In genomic region chr3:39181408-39182335, GRCh38 we compare ENCODE assay signal across 8 cellular contexts. TPM values are rescaled to one million over a fixed set of nuclear protein-coding genes. Genes with fewer than 3 reads are reported as not detected.
DNase-seq lines count a peak whose midpoint lies in the region; ATAC-seq and TF ChIP-seq lines count a peak whose summit lies in the region.

No MANE protein-coding gene starts in this region.

- H3K9me3 Mint-ChIP-seq in CD4-positive, CD25-positive, alpha-beta regulatory T cell = no peaks in the 10 kb centered on the region
- H3K9me3 Mint-ChIP-seq in chondrocyte (ENCODE audit: low read depth) (no peaks in the 10 kb centered on the region), nephron progenitor cell (no peaks in the 10 kb centered on the region)

- peak overlapping the region; percentile 3 for H2AFZ ChIP-seq in MM.1S (ENCODE audit: low read length)

- no peaks in the 10 kb centered on the region for H4K20me1 ChIP-seq in MM.1S (ENCODE audit: insufficient read depth, low read length)

- H3K4me3 Mint-ChIP-seq in CD4-positive, CD25-positive, alpha-beta regulatory T cell = peak overlapping the region; percentile 38 to 82 (median 77)
- H3K4me3 Mint-ChIP-seq in chondrocyte (ENCODE audit: unreplicated experiment) (peak overlapping the region; percentile 62), nephron progenitor cell (peak overlapping the region; percentile 77)

- WGBS in aorta, 2 donors = 84 to 88% methylated on average over 7 of the region's 7 CpGs

- intact Hi-C loops in aorta (cut with DNase I) = loop anchor here (5.0 to 10.0 kb wide), 3 partner anchors 47 to 203 kb away; partner anchors contain the start of genes GORASP1 (in 1 of the 2), SLC25A38 (in 1 of the 2) and TTC21A (in 1 of the 2)

- H3K4me1 ChIP-seq in CD4-positive, CD25-positive, alpha-beta regulatory T cell (ENCODE audit: control insufficient read depth, insufficient read depth, low read length, poor library complexity, severe bottlenecking) = peaks cover 34% of the 10 kb centered on the region
- H3K4me1 ChIP-seq in MM.1S (ENCODE audit: low read length) (peaks cover 12% of the 10 kb centered on the region), aorta (ENCODE audit: control insufficient read depth in 1 of 2, insufficient read depth in 2 of 2, low read length in 2 of 2) (peaks cover 0 to 7% of the 10 kb centered on the region in 2 donors)

- DNase-seq in CD4-positive, CD25-positive, alpha-beta regulatory T cell = no peak
- DNase-seq in MM.1S = no peak
- no peak for DNase-seq in chondrocyte (ENCODE audit: low spot score)
- no peak for DNase-seq in nephron progenitor cell
- no peak for DNase-seq in aorta

- peak overlapping the region; percentile 15; the same call in 1 of the 2 replicates for H3K9ac ChIP-seq in MM.1S (ENCODE audit: low read length)

- peak overlapping the region; percentile 78 for H3K27ac ChIP-seq in CD4-positive, CD25-positive, alpha-beta regulatory T cell (ENCODE audit: insufficient read depth, low read length, poor library complexity, severe bottlenecking)
- H3K27ac ChIP-seq in MM.1S (ENCODE audit: low read length) = peak overlapping the region; percentile 2; the same call in 1 of the 2 replicates
- H3K27ac ChIP-seq in aorta (ENCODE audit: low read depth in 1 of 2, low read length in 2 of 2) = peak overlapping the region in 1 of 2 donors; percentile 54

- peaks cover 20 to 37% (median 28%) of the 10 kb centered on the region in 4 donors for H3K4me1 Mint-ChIP-seq in CD4-positive, CD25-positive, alpha-beta regulatory T cell
- H3K4me1 Mint-ChIP-seq in chondrocyte (ENCODE audit: low read depth) = peaks cover 28% of the 10 kb centered on the region
- H3K4me1 Mint-ChIP-seq in nephron progenitor cell = peaks cover 63% of the 10 kb centered on the region

- no peaks in the 10 kb centered on the region for H3K36me3 Mint-ChIP-seq in CD4-positive, CD25-positive, alpha-beta regulatory T cell
- H3K36me3 Mint-ChIP-seq in chondrocyte (ENCODE audit: low read depth) (no peaks in the 10 kb centered on the region), nephron progenitor cell (ENCODE audit: low read depth) (no peaks in the 10 kb centered on the region)

- TF ChIP-seq CTCF in MM.1S (IDR thresholded peaks at IDR 0.05; ENCODE audit: low read length) = no peak
- TF ChIP-seq CTCF in chondrocyte (IDR thresholded peaks at IDR 0.05) = no peak
- TF ChIP-seq CTCF in nephron progenitor cell (IDR thresholded peaks at IDR 0.05) = no peak

- H3K4me3 ChIP-seq in CD4-positive, CD25-positive, alpha-beta regulatory T cell (ENCODE audit: low read depth, low read length) = peak overlapping the region; percentile 55
- H3K4me3 ChIP-seq in MM.1S (ENCODE audit: low read length) = peak overlapping the region; percentile 13; the same call in 1 of the 2 replicates
- no peak overlapping the region for H3K4me3 ChIP-seq in aorta (ENCODE audit: low read length in 2 of 2)

- ATAC-seq in CD4-positive, CD25-positive, alpha-beta regulatory T cell (ENCODE audit: low read depth in 2 of 2) = no peak
- no peak for ATAC-seq in aorta (ENCODE audit: low FRiP score)
- ATAC-seq in GM18873 (IDR thresholded peaks at IDR 0.05; ENCODE audit: low FRiP score, unreplicated experiment) = no peak
- ATAC-seq in HG03095 (IDR thresholded peaks at IDR 0.05; ENCODE audit: unreplicated experiment) = no peak
- ATAC-seq in HG03159 (IDR thresholded peaks at IDR 0.05; ENCODE audit: unreplicated experiment) = no peak

- H3K4me2 ChIP-seq in MM.1S (ENCODE audit: low read depth, low read length) = peak overlapping the region; percentile 43

- H3K27me3 Mint-ChIP-seq in CD4-positive, CD25-positive, alpha-beta regulatory T cell = no peaks in the 10 kb centered on the region
- H3K27me3 Mint-ChIP-seq in chondrocyte (ENCODE audit: low read depth) = no peaks in the 10 kb centered on the region
- H3K27me3 Mint-ChIP-seq in nephron progenitor cell (ENCODE audit: low read depth, poor library complexity) = peaks cover 11% of the 10 kb centered on the region

- peak overlapping the region; percentile 34 to 99 (median 62) for H3K27ac Mint-ChIP-seq in CD4-positive, CD25-positive, alpha-beta regulatory T cell
- H3K27ac Mint-ChIP-seq in chondrocyte (ENCODE audit: unreplicated experiment) (no peak overlapping the region), nephron progenitor cell (no peak overlapping the region)

- H3K9me2 ChIP-seq in MM.1S (replicated peaks; ENCODE audit: insufficient read depth, low read length) = no peaks in the 10 kb centered on the region

- H3F3A ChIP-seq in MM.1S (ENCODE audit: insufficient read depth, low read length) = peaks cover 13% of the 10 kb centered on the region; the same call in 1 of the 2 replicates

- H3K36me3 ChIP-seq in CD4-positive, CD25-positive, alpha-beta regulatory T cell (ENCODE audit: control insufficient read depth, insufficient read depth, low read length) = no peaks in the 10 kb centered on the region
- no peaks in the 10 kb centered on the region for H3K36me3 ChIP-seq in MM.1S (replicated peaks; ENCODE audit: insufficient read depth, low read length)
- H3K36me3 ChIP-seq in aorta (ENCODE audit: control insufficient read depth in 1 of 2, insufficient read depth in 2 of 2, low read length in 1 of 2) = no peaks in the 10 kb centered on the region

- no peaks in the 10 kb centered on the region for H3K9me3 ChIP-seq in CD4-positive, CD25-positive, alpha-beta regulatory T cell (ENCODE audit: control insufficient read depth in 2 of 2, low read length in 2 of 2)
- no peaks in the 10 kb centered on the region for H3K9me3 ChIP-seq in MM.1S (replicated peaks; ENCODE audit: insufficient read depth, low read length)
- no peaks in the 10 kb centered on the region for H3K9me3 ChIP-seq in aorta (ENCODE audit: control insufficient read depth, low read length)

- no peaks in the 10 kb centered on the region for H3K27me3 ChIP-seq in CD4-positive, CD25-positive, alpha-beta regulatory T cell (ENCODE audit: control insufficient read depth, insufficient read depth, low read length)
- H3K27me3 ChIP-seq in MM.1S (replicated peaks; ENCODE audit: insufficient read depth, low read length) = no peaks in the 10 kb centered on the region
- H3K27me3 ChIP-seq in aorta (ENCODE audit: control insufficient read depth in 1 of 2, insufficient read depth in 2 of 2, low read length in 1 of 2) = no peaks in the 10 kb centered on the region

- H3K79me2 ChIP-seq in MM.1S (ENCODE audit: low read length) = no peaks in the 10 kb centered on the region

RNA-seq across cellular contexts. Expression of gene XIRP1, which starts 10.7 kb away (rescaled TPM):
- total RNA-seq in CD4-positive, CD25-positive, alpha-beta regulatory T cell = not detected
- polyA plus RNA-seq in CD4-positive, CD25-positive, alpha-beta regulatory T cell = not detected
- total RNA-seq in chondrocyte (0.10 TPM in 2 of 3 replicates, not detected in the other), aorta (under 1 TPM in 1 of 2 donors, not detected in 1; 0.19 TPM)
- polyA plus RNA-seq in aorta = under 1 TPM; 0.13 to 0.75 TPM

RNA-seq across cellular contexts. Expression of gene CSRNP1, which starts 28.3 kb away (rescaled TPM):
- total RNA-seq in CD4-positive, CD25-positive, alpha-beta regulatory T cell = 300 TPM
- polyA plus RNA-seq in CD4-positive, CD25-positive, alpha-beta regulatory T cell = 10 to 100 TPM; 12.5 to 24.1 (median 14.7) TPM
- total RNA-seq in chondrocyte = 15.2 to 22.3 TPM (median 21.2 TPM) in 3 replicates
- total RNA-seq in aorta = 100 to 1,000 TPM in 1 of 2 donors, 10 to 100 TPM in 1; 41.9 to 117 TPM
- polyA plus RNA-seq in aorta = 10 to 100 TPM; 15.8 to 27.3 TPM

Comparison
In these comparisons a context has a peak if more than half of its experiments do, and no peak if none do; other contexts are left out.
1. H3K4me3 ChIP-seq: peak in CD4-positive, CD25-positive, alpha-beta regulatory T cell (single experiment) and MM.1S (single experiment); none in aorta (0 of 2).
2. H3K27ac Mint-ChIP-seq: peak in CD4-positive, CD25-positive, alpha-beta regulatory T cell (3 of 3); none in chondrocyte (single experiment) and nephron progenitor cell (single experiment).
3. Peak in every context shown above with its lines, with median percentiles within 50 percentile points of each other: H3K4me3 Mint-ChIP-seq.